In genomic region chr16:50683689-50684374, GRCh38 we compare ENCODE assay signal across 8 cellular contexts.
DNase-seq lines count a peak whose midpoint lies in the region; ATAC-seq and TF ChIP-seq lines count a peak whose summit lies in the region.

No MANE protein-coding gene starts in this region.

- TF ChIP-seq CTCF in GM12875 (IDR thresholded peaks at IDR 0.05; ENCODE audit: borderline replicate concordance, insufficient read depth, low read depth, low read length) = 0 out of 2 replicates have a peak, but pooled peaks have one; percentile 1
- TF ChIP-seq CTCF in brain microvascular endothelial cell (IDR thresholded peaks at IDR 0.05; ENCODE audit: low read depth, low read length, missing control alignments) = no peak

- no peaks in the 10 kb centered on the region for H3K27me3 Mint-ChIP-seq in activated T-cell treated with anti-CD3 and anti-CD28 coated beads, Interleukin-2, amount 50 U/mL, for 24 hours

- H3K27ac ChIP-seq in brain microvascular endothelial cell = no peak overlapping the region

- no peaks in the 10 kb centered on the region for H3K9me3 Mint-ChIP-seq in activated T-cell treated with anti-CD3 and anti-CD28 coated beads, Interleukin-2, amount 50 U/mL, for 24 hours

- ATAC-seq in GM21367 (IDR thresholded peaks at IDR 0.05; ENCODE audit: unreplicated experiment) (peak; percentile 46), HG03520 (IDR thresholded peaks at IDR 0.05; ENCODE audit: unreplicated experiment) (peak; percentile 66)

- peak overlapping the region; percentile 85 for H3K27ac Mint-ChIP-seq in activated T-cell treated with anti-CD3 and anti-CD28 coated beads, Interleukin-2, amount 50 U/mL, for 24 hours

- peaks cover 71% of the 10 kb centered on the region for H3K4me1 Mint-ChIP-seq in activated T-cell treated with anti-CD3 and anti-CD28 coated beads, Interleukin-2, amount 50 U/mL, for 24 hours (ENCODE audit: low read depth)

- in situ Hi-C loops in brain microvascular endothelial cell (cut with HindIII; ENCODE audit: low pct_ligation_motif_present, low sequenced_read_pairs) = no loop called here

- H3K4me3 ChIP-seq in GM12875 (ENCODE audit: low read depth, low read length) (no peak overlapping the region), brain microvascular endothelial cell (ENCODE audit: low read depth, low read length) (no peak overlapping the region)

- H3K36me3 Mint-ChIP-seq in activated T-cell treated with anti-CD3 and anti-CD28 coated beads, Interleukin-2, amount 50 U/mL, for 24 hours (ENCODE audit: low read depth) = peaks cover 11% of the 10 kb centered on the region

- no peaks in the 10 kb centered on the region for H3K27me3 ChIP-seq in brain microvascular endothelial cell (replicated peaks)

- no peaks in the 10 kb centered on the region for H3K36me3 ChIP-seq in brain microvascular endothelial cell (replicated peaks)

- H3K4me3 Mint-ChIP-seq in activated T-cell treated with anti-CD3 and anti-CD28 coated beads, Interleukin-2, amount 50 U/mL, for 24 hours = peak overlapping the region; percentile 49

- DNase-seq in activated T-cell treated with anti-CD3 and anti-CD28 coated beads, Interleukin-2, amount 50 U/mL, for 24 hours = peak; percentile 66
- peak; percentile 50 to 61 for DNase-seq in stimulated activated CD4-positive, alpha-beta T cell treated with anti-CD3 and anti-CD28 coated beads, Interleukin-2, amount 100 ng/mL, for 24 hours
- DNase-seq in NCI-H2029 (lab: John Stamatoyannopoulos, UW) (no peak), COR-L47 (lab: John Stamatoyannopoulos, UW) (no peak), brain microvascular endothelial cell (no peak)

Comparison
In these comparisons a context has a peak if more than half of its experiments do, and no peak if none do; other contexts are left out.
1. DNase-seq: peak in activated T-cell treated with anti-CD3 and anti-CD28 coated beads, Interleukin-2, amount 50 U/mL, for 24 hours (single experiment) and stimulated activated CD4-positive, alpha-beta T cell treated with anti-CD3 and anti-CD28 coated beads, Interleukin-2, amount 100 ng/mL, for 24 hours (2 of 2); none in NCI-H2029 (single experiment), COR-L47 (single experiment) and brain microvascular endothelial cell (single experiment).